11 cellular contexts compared by ENCODE assay signal in genomic region chr4:150126201-150126879, GRCh38. TPM values are rescaled to one million over a fixed set of nuclear protein-coding genes. Genes with fewer than 3 reads are reported as not detected.
DNase-seq lines count a peak whose midpoint lies in the region; ATAC-seq and TF ChIP-seq lines count a peak whose summit lies in the region.
"Had no signal": no experiment of that assay in that cellular context is flagged by ENCODE, and none has a peak within 500 bp of the region (broad histone marks: within the 10 kb centered on the region; RNA-seq: fewer than 3 reads in every experiment).

No MANE protein-coding gene starts in this region.

- no peak for TF ChIP-seq CTCF in AG04450 (IDR thresholded peaks at IDR 0.05; ENCODE audit: low read depth, low read length)
- TF ChIP-seq CTCF in MM.1S (IDR thresholded peaks at IDR 0.05; ENCODE audit: low read length), result no peak
- TF ChIP-seq CTCF in glutamatergic neuron (IDR thresholded peaks at IDR 0.05; ENCODE audit: partially characterized antibody, unreplicated experiment), result no peak

- H3K9me2 ChIP-seq in MM.1S (replicated peaks; ENCODE audit: insufficient read depth, low read length), result no peaks in the 10 kb centered on the region

- H3K27ac ChIP-seq in AG04450 (ENCODE audit: low read depth, low read length) (no peak overlapping the region), MM.1S (ENCODE audit: low read length) (peak overlapping the region; percentile 47; the same call in 1 of the 2 replicates)

- CTCF ChIA-PET in AG04450 (lab: Charles Lee), result interaction anchor here (0.5 kb wide), 1 partner anchor 522 kb away, joined by 7 read pairs; no protein-coding TSS in a partner anchor

- H3K27ac Mint-ChIP-seq in effector memory CD8-positive, alpha-beta T cell, result no peak overlapping the region
- no peak overlapping the region for H3K27ac Mint-ChIP-seq in glutamatergic neuron (ENCODE audit: unreplicated experiment)
- no peak overlapping the region for H3K27ac Mint-ChIP-seq in immature natural killer cell
- H3K27ac Mint-ChIP-seq: activated T-helper 17 cell treated with anti-CD3 and anti-CD28 coated beads, Interleukin-2, amount 50 U/mL, for 72 hours had no signal

- H2AFZ ChIP-seq in MM.1S (ENCODE audit: low read length), result no peak overlapping the region

- H3K4me1 Mint-ChIP-seq in effector memory CD8-positive, alpha-beta T cell (ENCODE audit: low read depth in 2 of 2), result no peaks in the 10 kb centered on the region
- H3K4me1 Mint-ChIP-seq in glutamatergic neuron (ENCODE audit: low read depth, unreplicated experiment), result no peaks in the 10 kb centered on the region
- no peaks in the 10 kb centered on the region for H3K4me1 Mint-ChIP-seq in immature natural killer cell
- H3K4me1 Mint-ChIP-seq: activated T-helper 17 cell treated with anti-CD3 and anti-CD28 coated beads, Interleukin-2, amount 50 U/mL, for 72 hours had no signal

- no peak overlapping the region for H3K4me3 Mint-ChIP-seq in effector memory CD8-positive, alpha-beta T cell
- H3K4me3 Mint-ChIP-seq in glutamatergic neuron (ENCODE audit: unreplicated experiment) (no peak overlapping the region), immature natural killer cell (no peak overlapping the region)
- H3K4me3 Mint-ChIP-seq: activated T-helper 17 cell treated with anti-CD3 and anti-CD28 coated beads, Interleukin-2, amount 50 U/mL, for 72 hours had no signal

- 0 out of 2 replicates have a peak, but pooled peaks cover 3% of the 10 kb centered on the region for H3F3A ChIP-seq in MM.1S (ENCODE audit: insufficient read depth, low read length)

- no peaks in the 10 kb centered on the region for H3K27me3 ChIP-seq in AG04450 (ENCODE audit: control insufficient read depth, insufficient read depth, low read length)
- no peaks in the 10 kb centered on the region for H3K27me3 ChIP-seq in MM.1S (replicated peaks; ENCODE audit: insufficient read depth, low read length)

- no peaks in the 10 kb centered on the region for H3K36me3 ChIP-seq in MM.1S (replicated peaks; ENCODE audit: insufficient read depth, low read length)

- H3K4me2 ChIP-seq in MM.1S (ENCODE audit: low read depth, low read length), result peak overlapping the region; percentile 59

- no peak overlapping the region for H3K9ac ChIP-seq in MM.1S (ENCODE audit: low read length)

- peak; percentile 60 for ATAC-seq in GM21515 (IDR thresholded peaks at IDR 0.05; ENCODE audit: unreplicated experiment)
- ATAC-seq in effector memory CD8-positive, alpha-beta T cell (replicated peaks), result peak; percentile 22

- H3K4me3 ChIP-seq in AG04450 (ENCODE audit: low read depth, low read length) (peak overlapping the region; percentile 8; the same call in 1 of the 2 replicates), MM.1S (ENCODE audit: low read length) (no peak overlapping the region; the same call in 1 of the 2 replicates)

- DNase-seq in AG04450 (ENCODE audit: low read depth, low spot score) (no peak), MM.1S (peak; percentile 49), glutamatergic neuron (no peak), midbrain (lab: John Stamatoyannopoulos, UW) (no peak), NCI-H1417 (lab: John Stamatoyannopoulos, UW) (no peak), immature natural killer cell (no peak)
- DNase-seq in effector memory CD8-positive, alpha-beta T cell, result no peak
- DNase-seq: erythroblast had no signal

- POLR2A ChIA-PET in AG04450 (lab: Yijun Ruan, JAX), result no interaction called here

- no peaks in the 10 kb centered on the region for H4K20me1 ChIP-seq in MM.1S (ENCODE audit: insufficient read depth, low read length)

- no peaks in the 10 kb centered on the region for H3K9me3 Mint-ChIP-seq in effector memory CD8-positive, alpha-beta T cell
- H3K9me3 Mint-ChIP-seq in glutamatergic neuron (ENCODE audit: unreplicated experiment) (peaks cover 4% of the 10 kb centered on the region), immature natural killer cell (peaks cover 0 to 7% (median 1%) of the 10 kb centered on the region in 6 donors)

- H3K36me3 Mint-ChIP-seq in effector memory CD8-positive, alpha-beta T cell (ENCODE audit: insufficient read depth), result no peaks in the 10 kb centered on the region
- H3K36me3 Mint-ChIP-seq in glutamatergic neuron (ENCODE audit: unreplicated experiment) (peaks cover 15% of the 10 kb centered on the region), immature natural killer cell (no peaks in the 10 kb centered on the region)

- H3K79me2 ChIP-seq in MM.1S (ENCODE audit: low read length), result no peaks in the 10 kb centered on the region

- peaks cover 20% of the 10 kb centered on the region for H3K4me1 ChIP-seq in MM.1S (ENCODE audit: low read length)

- H3K9me3 ChIP-seq in AG04450 (ENCODE audit: control insufficient read depth, insufficient read depth, low read length) (no peaks in the 10 kb centered on the region), MM.1S (replicated peaks; ENCODE audit: insufficient read depth, low read length) (no peaks in the 10 kb centered on the region)

- H3K27me3 Mint-ChIP-seq in effector memory CD8-positive, alpha-beta T cell, result peaks cover 0 to 5% of the 10 kb centered on the region in 2 donors
- H3K27me3 Mint-ChIP-seq in glutamatergic neuron (ENCODE audit: unreplicated experiment) (no peaks in the 10 kb centered on the region), immature natural killer cell (ENCODE audit: low read depth in 3 of 3) (peaks cover 0 to 2% (median 0%) of the 10 kb centered on the region in 3 donors)

RNA-seq across cellular contexts. Expression of gene DCLK2, which starts 48.1 kb away (rescaled TPM):
- polyA plus RNA-seq in AG04450 (2011; rRNA removed), result 7.3 TPM in 2 replicates
- 12.3 and 13.5 TPM in 2 replicates for polyA minus RNA-seq in AG04450 (2011; rRNA and poly(A)+ RNA removed)
- 36.8 TPM for total RNA-seq in glutamatergic neuron (ENCODE audit: unreplicated experiment)
- polyA plus RNA-seq in immature natural killer cell, result not detected
- total RNA-seq: HT-29 had no signal
